11 cellular contexts compared by ENCODE assay signal in the genomic region with DNA sequence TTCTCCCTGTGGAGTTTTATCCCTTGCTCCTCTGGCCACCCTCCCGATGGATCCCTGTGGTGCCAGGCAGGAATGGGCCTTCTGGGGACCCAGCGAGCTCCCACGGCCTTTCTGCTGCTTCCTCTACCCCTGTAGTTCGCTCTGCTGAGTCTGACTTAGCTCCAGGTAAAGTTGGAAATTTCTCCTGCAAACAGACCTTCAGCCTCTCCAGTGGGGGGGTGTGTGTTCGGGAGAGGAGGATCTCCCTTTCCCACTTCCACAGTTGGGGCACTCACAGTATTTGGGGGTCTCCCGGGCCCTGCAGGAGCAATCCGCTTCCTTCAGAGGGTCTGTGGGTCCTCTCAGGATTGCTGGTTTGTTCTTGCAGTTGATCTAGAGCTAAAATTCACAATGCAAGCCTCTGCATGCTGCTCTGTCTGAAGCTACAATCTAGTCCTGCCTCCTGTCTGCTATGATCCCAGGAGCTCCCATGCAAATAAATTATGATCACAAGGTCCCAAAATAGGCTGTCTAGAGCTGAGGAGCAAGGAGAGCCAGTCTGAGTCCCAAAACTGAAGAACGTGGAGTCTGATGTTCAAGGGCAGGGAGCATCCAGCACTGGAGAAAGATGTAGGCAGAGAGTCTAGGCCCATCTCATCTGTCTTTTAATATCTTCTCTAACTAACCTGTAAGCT. TPM values are rescaled to one million over a fixed set of nuclear protein-coding genes. Genes with fewer than 3 reads are reported as not detected.
DNase-seq lines count a peak whose midpoint lies in the region; ATAC-seq and TF ChIP-seq lines count a peak whose summit lies in the region.
"Had no signal": no experiment of that assay in that cellular context is flagged by ENCODE, and none has a peak within 500 bp of the region (broad histone marks: within the 10 kb centered on the region; RNA-seq: fewer than 3 reads in every experiment).

No MANE protein-coding gene starts in this region.

- H2BK15ac ChIP-seq in H9 (ENCODE audit: low read depth, low read length): no peak overlapping the region

- no peak overlapping the region for H3K14ac ChIP-seq in H9 (ENCODE audit: insufficient read depth, low read length)

- no peak overlapping the region for H4K5ac ChIP-seq in H9 (ENCODE audit: insufficient read length, low read depth, low read length)

- no peak overlapping the region for H3K9ac ChIP-seq in H9 (ENCODE audit: extremely low read depth, insufficient read length, low read length)

- H3K27ac Mint-ChIP-seq in H9: peak overlapping the region; percentile 73 to 96 (median 93); a peak in 6 of 7 replicates

- intact Hi-C loops in gastrocnemius medialis (cut with DNase I; ENCODE audit: low total_unique reads): no loop called here

- no peak for DNase-seq in H9
- DNase-seq in RWPE2 (ENCODE audit: low spot score): no peak
- DNase-seq in epithelial cell of proximal tubule (ENCODE audit: low read depth): no peak
- DNase-seq in gastrocnemius medialis: no peak
- no peak for DNase-seq in NCI-H1417 treated with DMSO at 0.1 percent for 48 hours (lab: John Stamatoyannopoulos, UW)
- no peak for DNase-seq in KG1 (lab: John Stamatoyannopoulos, UW)
- DNase-seq: effector memory CD4-positive, alpha-beta T cell; Karpas-422; occipital lobe had no signal

- H3K4me3 ChIP-seq in RWPE2 (ENCODE audit: severe bottlenecking) (no peak overlapping the region), epithelial cell of proximal tubule (ENCODE audit: low read depth, low read length) (peak overlapping the region; percentile 27), gastrocnemius medialis (peak overlapping the region in 2 of 4 donors; percentile 10 to 32)

- no peak overlapping the region for H4K91ac ChIP-seq in H9 (ENCODE audit: insufficient read length, low read depth, low read length)

- H3K36me3 ChIP-seq in RWPE2 (ENCODE audit: low read depth) (peaks cover 43% of the 10 kb centered on the region), gastrocnemius medialis (peaks cover 0 to 16% of the 10 kb centered on the region in 2 donors)

- no peak overlapping the region for H3K4ac ChIP-seq in H9 (ENCODE audit: low read depth, low read length)

- peaks cover 4% of the 10 kb centered on the region for H3K79me1 ChIP-seq in H9 (ENCODE audit: insufficient read depth, low read depth, low read length, poor library complexity, severe bottlenecking)

- H3K4me3 Mint-ChIP-seq in H9: no peak overlapping the region

- no peak overlapping the region for H2BK5ac ChIP-seq in H9 (ENCODE audit: insufficient read length, low read length)

- H2BK12ac ChIP-seq in H9 (ENCODE audit: insufficient read length, low read depth, low read length): no peak overlapping the region

- no peak; the same call in 2 of the 3 replicates for ATAC-seq in RWPE2 (ENCODE audit: low read depth)
- peak; percentile 65 to 69 for ATAC-seq in gastrocnemius medialis
- ATAC-seq in GM21619 (IDR thresholded peaks at IDR 0.05; ENCODE audit: unreplicated experiment): no peak
- ATAC-seq in GM19351 (IDR thresholded peaks at IDR 0.05; ENCODE audit: unreplicated experiment): no peak

- H3K23me2 ChIP-seq in H9 (ENCODE audit: insufficient read length, low read depth, low read length, poor library complexity, severe bottlenecking): no peaks in the 10 kb centered on the region

- H3K36me3 Mint-ChIP-seq in H9 (ENCODE audit: insufficient read depth in 1 of 3, low read depth in 3 of 3): peaks cover 57 to 79% (median 72%) of the 10 kb centered on the region in 3 experiments

- H2BK20ac ChIP-seq in H9 (ENCODE audit: low read depth, low read length, poor library complexity, severe bottlenecking): no peak overlapping the region

- H3K27ac ChIP-seq in H9 (ENCODE audit: insufficient read length, low read depth, low read length): no peak overlapping the region
- H3K27ac ChIP-seq in RWPE2 (ENCODE audit: poor library complexity, severe bottlenecking): peak overlapping the region; percentile 89
- H3K27ac ChIP-seq in gastrocnemius medialis: peak overlapping the region; percentile 53 to 80 (median 68)

- no peak for TF ChIP-seq CTCF in H9 (conservative IDR thresholded peaks at IDR 0.05)
- no peak for TF ChIP-seq CTCF in RWPE2 (IDR thresholded peaks at IDR 0.05; ENCODE audit: poor library complexity, severe bottlenecking)
- TF ChIP-seq CTCF in epithelial cell of proximal tubule (conservative IDR thresholded peaks at IDR 0.05; ENCODE audit: low read depth, low read length): no peak
- no peak for TF ChIP-seq CTCF in gastrocnemius medialis (IDR thresholded peaks at IDR 0.05 in 4 of 5, conservative IDR thresholded peaks at IDR 0.05 in 1 of 5)

- H3K4me1 Mint-ChIP-seq in H9: peaks cover 19 to 24% of the 10 kb centered on the region in 2 experiments

- no CpG with 5 or more reads among the region's 8 CpGs for WGBS in H9 (ENCODE audit: extremely low coverage, insufficient read length, low lambda C conversion rate)

- no peak overlapping the region for H3K18ac ChIP-seq in H9 (ENCODE audit: insufficient read length, low read depth, low read length)

- H3K9me3 ChIP-seq in H9 (ENCODE audit: control insufficient read depth, low read depth, low read length) (no peaks in the 10 kb centered on the region), RWPE2 (ENCODE audit: severe bottlenecking) (peaks cover 6% of the 10 kb centered on the region), gastrocnemius medialis (no peaks in the 10 kb centered on the region)

- H3K23ac ChIP-seq in H9 (ENCODE audit: insufficient read length, low read depth, low read length): no peak overlapping the region

- no peak overlapping the region for H3K4me2 ChIP-seq in H9 (ENCODE audit: insufficient read depth, insufficient read length, low read length)

- H4K8ac ChIP-seq in H9 (replicated peaks; ENCODE audit: insufficient read length, low read depth, low read length): no peak overlapping the region

- no peak overlapping the region for H3K56ac ChIP-seq in H9 (ENCODE audit: insufficient read length, low read depth, low read length)

- no peak overlapping the region for H2AK5ac ChIP-seq in H9 (ENCODE audit: insufficient read length, low read length)

- H3K4me1 ChIP-seq in H9 (ENCODE audit: insufficient read depth, low read length) (no peaks in the 10 kb centered on the region), RWPE2 (ENCODE audit: insufficient read depth, poor library complexity, severe bottlenecking) (peaks cover 15% of the 10 kb centered on the region), gastrocnemius medialis (peaks cover 44 to 49% of the 10 kb centered on the region in 2 donors)

- no peak overlapping the region for H2AFZ ChIP-seq in H9 (ENCODE audit: low read length)

- H3K27me3 ChIP-seq in H9 (ENCODE audit: insufficient read depth, low read length) (no peaks in the 10 kb centered on the region), RWPE2 (ENCODE audit: insufficient read depth, poor library complexity, severe bottlenecking) (no peaks in the 10 kb centered on the region), gastrocnemius medialis (no peaks in the 10 kb centered on the region)

- TF ChIP-seq POLR2A in gastrocnemius medialis (IDR thresholded peaks at IDR 0.05): no peak

- in situ Hi-C loops in gastrocnemius medialis (cut with MboI; ENCODE audit: low sequenced_read_pairs in 4 of 4): no loop called here

- H3K9me3 Mint-ChIP-seq in H9: peaks cover 26 to 33% of the 10 kb centered on the region in 2 experiments

- H2BK120ac ChIP-seq in H9 (ENCODE audit: low read depth, low read length, poor library complexity, severe bottlenecking): no peak overlapping the region

- H4K20me1 ChIP-seq in H9 (ENCODE audit: control insufficient read depth, insufficient read depth, insufficient read length): no peaks in the 10 kb centered on the region

- H3K27me3 Mint-ChIP-seq in H9 (ENCODE audit: low read depth): no peaks in the 10 kb centered on the region

- H3T11ph ChIP-seq in H9 (ENCODE audit: low read length): no peak overlapping the region

- H3K79me2 ChIP-seq in H9 (ENCODE audit: insufficient read depth, low read length): no peaks in the 10 kb centered on the region

RNA-seq across cellular contexts. Expression of gene MTRFR, which starts 18.3 kb away (rescaled TPM):
- total RNA-seq in H9 (2021) (13.0 and 14.8 TPM in 2 replicates), epithelial cell of proximal tubule (13.8 and 31.2 TPM in 2 replicates), gastrocnemius medialis (10 to 100 TPM in 1 of 4 donors, 1 to 10 TPM in 3; 4.7 to 14.1 (median 5.6) TPM)

RNA-seq across cellular contexts. Expression of gene MPHOSPH9, which starts 18.6 kb away (rescaled TPM):
- total RNA-seq in H9 (2021) (58.3 and 60.5 TPM in 2 replicates), epithelial cell of proximal tubule (47.8 and 52.6 TPM in 2 replicates), gastrocnemius medialis (10 to 100 TPM in 3 of 4 donors, 1 to 10 TPM in 1; 8.5 to 35.4 (median 12.7) TPM)

RNA-seq across cellular contexts. Expression of gene CDK2AP1, which starts 20.1 kb away (rescaled TPM):
- total RNA-seq in H9 (2021) (209 TPM in 2 replicates), epithelial cell of proximal tubule (236 and 247 TPM in 2 replicates), gastrocnemius medialis (10 to 100 TPM; 34.2 to 65.7 (median 60.2) TPM)

Comparison
In these comparisons a context has a peak if more than half of its experiments do, and no peak if none do; other contexts are left out.
1. ATAC-seq: peak in gastrocnemius medialis (2 of 2); none in RWPE2 (single experiment), GM21619 (single experiment) and GM19351 (single experiment).